ENCODE assay signal across 1 cellular context in the genomic region with DNA sequence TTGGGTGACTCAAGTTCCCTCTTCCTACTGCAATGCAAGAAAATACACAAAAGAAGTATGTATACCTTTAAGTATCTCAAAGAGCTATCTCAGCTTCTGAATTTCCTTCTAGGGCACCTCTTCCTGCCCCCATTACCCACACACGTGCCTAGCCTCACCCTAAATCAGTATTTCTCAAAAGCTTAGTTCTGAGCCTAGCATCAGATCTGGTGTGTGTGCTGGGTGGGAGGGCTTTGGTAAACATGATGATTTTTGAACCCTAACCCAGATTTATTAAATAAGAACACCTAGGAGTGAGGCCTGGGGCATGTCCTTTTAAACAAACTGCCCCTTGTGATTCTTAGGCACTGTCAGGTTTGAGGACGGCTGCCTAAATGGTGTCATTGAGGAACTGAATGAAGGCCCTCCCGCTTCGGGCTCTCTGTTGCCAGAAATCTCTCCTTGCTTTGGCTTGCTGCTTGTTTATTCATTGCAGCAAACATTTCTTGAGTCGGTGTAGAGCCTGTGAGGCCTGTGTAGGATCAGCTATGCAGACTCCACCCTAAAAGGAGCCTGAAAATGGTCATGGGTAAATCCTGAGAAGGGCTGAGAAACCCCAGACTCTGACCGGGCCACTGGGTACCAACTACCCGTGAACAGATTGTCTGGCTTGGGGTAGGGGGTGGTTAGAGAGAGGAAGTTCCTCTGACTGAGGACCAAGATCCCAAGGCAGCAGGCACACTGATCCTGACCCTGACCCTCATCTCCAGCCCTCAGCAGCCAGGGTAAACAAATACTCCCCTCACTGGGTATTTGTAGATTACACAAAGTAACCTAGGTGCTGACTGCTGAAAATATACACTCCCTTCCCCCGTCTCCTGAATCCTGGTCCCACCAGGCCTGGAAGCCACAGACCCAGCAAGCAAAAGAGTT.
A peak's percentile ranks its signal among the peaks of the same experiment; 100 is the strongest.
TF ChIP-seq lines count a peak whose summit lies in the region.

No MANE protein-coding gene starts in this region.

TF ChIP-seq in HepG2, 621 proteins besides CTCF, POLR2A, EP300 and RAD21 (continued from another document and continues in another):
- TF ChIP-seq, protein P1, sequence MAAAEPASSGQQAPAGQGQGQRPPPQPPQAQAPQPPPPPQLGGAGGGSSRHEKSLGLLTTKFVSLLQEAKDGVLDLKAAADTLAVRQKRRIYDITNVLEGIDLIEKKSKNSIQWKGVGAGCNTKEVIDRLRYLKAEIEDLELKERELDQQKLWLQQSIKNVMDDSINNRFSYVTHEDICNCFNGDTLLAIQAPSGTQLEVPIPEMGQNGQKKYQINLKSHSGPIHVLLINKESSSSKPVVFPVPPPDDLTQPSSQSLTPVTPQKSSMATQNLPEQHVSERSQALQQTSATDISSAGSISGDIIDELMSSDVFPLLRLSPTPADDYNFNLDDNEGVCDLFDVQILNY (CRISPR knock-in tag; conservative IDR thresholded peaks at IDR 0.05) = no peak
- TF ChIP-seq, protein P2, sequence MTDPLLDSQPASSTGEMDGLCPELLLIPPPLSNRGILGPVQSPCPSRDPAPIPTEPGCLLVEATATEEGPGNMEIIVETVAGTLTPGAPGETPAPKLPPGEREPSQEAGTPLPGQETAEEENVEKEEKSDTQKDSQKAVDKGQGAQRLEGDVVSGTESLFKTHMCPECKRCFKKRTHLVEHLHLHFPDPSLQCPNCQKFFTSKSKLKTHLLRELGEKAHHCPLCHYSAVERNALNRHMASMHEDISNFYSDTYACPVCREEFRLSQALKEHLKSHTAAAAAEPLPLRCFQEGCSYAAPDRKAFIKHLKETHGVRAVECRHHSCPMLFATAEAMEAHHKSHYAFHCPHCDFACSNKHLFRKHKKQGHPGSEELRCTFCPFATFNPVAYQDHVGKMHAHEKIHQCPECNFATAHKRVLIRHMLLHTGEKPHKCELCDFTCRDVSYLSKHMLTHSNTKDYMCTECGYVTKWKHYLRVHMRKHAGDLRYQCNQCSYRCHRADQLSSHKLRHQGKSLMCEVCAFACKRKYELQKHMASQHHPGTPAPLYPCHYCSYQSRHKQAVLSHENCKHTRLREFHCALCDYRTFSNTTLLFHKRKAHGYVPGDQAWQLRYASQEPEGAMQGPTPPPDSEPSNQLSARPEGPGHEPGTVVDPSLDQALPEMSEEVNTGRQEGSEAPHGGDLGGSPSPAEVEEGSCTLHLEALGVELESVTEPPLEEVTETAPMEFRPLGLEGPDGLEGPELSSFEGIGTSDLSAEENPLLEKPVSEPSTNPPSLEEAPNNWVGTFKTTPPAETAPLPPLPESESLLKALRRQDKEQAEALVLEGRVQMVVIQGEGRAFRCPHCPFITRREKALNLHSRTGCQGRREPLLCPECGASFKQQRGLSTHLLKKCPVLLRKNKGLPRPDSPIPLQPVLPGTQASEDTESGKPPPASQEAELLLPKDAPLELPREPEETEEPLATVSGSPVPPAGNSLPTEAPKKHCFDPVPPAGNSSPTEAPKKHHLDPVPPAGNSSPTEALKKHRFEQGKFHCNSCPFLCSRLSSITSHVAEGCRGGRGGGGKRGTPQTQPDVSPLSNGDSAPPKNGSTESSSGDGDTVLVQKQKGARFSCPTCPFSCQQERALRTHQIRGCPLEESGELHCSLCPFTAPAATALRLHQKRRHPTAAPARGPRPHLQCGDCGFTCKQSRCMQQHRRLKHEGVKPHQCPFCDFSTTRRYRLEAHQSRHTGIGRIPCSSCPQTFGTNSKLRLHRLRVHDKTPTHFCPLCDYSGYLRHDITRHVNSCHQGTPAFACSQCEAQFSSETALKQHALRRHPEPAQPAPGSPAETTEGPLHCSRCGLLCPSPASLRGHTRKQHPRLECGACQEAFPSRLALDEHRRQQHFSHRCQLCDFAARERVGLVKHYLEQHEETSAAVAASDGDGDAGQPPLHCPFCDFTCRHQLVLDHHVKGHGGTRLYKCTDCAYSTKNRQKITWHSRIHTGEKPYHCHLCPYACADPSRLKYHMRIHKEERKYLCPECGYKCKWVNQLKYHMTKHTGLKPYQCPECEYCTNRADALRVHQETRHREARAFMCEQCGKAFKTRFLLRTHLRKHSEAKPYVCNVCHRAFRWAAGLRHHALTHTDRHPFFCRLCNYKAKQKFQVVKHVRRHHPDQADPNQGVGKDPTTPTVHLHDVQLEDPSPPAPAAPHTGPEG (CRISPR knock-in tag; IDR thresholded peaks at IDR 0.05) = no peak
- no peak for TF ChIP-seq MZF1 (CRISPR knock-in tag; IDR thresholded peaks at IDR 0.05; ENCODE audit: borderline replicate concordance)
- TF ChIP-seq MIXL1 (CRISPR knock-in tag; IDR thresholded peaks at IDR 0.05) = 0 out of 2 replicates have a peak, but pooled peaks have one; percentile 24
- no peak for TF ChIP-seq THYN1 (CRISPR knock-in tag; IDR thresholded peaks at IDR 0.05; ENCODE audit: borderline replicate concordance, low read depth)
- no peak for TF ChIP-seq SP1 (IDR thresholded peaks at IDR 0.05)
- no peak for TF ChIP-seq SP1 (CRISPR knock-in tag; IDR thresholded peaks at IDR 0.05)
- TF ChIP-seq CBX2 (IDR thresholded peaks at IDR 0.05; ENCODE audit: low read depth, low read length) = no peak
- TF ChIP-seq CBX2 (CRISPR knock-in tag; IDR thresholded peaks at IDR 0.05; ENCODE audit: low read depth) = no peak
- peak; percentile 93 for TF ChIP-seq ZBTB39 (CRISPR knock-in tag; IDR thresholded peaks at IDR 0.05)
- TF ChIP-seq ZGPAT (CRISPR knock-in tag; IDR thresholded peaks at IDR 0.05) = peak; percentile 39; the same call in 1 of the 2 replicates
- TF ChIP-seq GATAD1 (CRISPR knock-in tag; IDR thresholded peaks at IDR 0.05) = no peak
- no peak for TF ChIP-seq ZNF484 (CRISPR knock-in tag; IDR thresholded peaks at IDR 0.05; ENCODE audit: borderline replicate concordance, low read depth)
- peak; percentile 79 for TF ChIP-seq BCL6 (CRISPR knock-in tag; IDR thresholded peaks at IDR 0.05)
- no peak for TF ChIP-seq ZFAT (CRISPR knock-in tag; conservative IDR thresholded peaks at IDR 0.05)
- no peak for TF ChIP-seq ZZZ3 (CRISPR knock-in tag; IDR thresholded peaks at IDR 0.05; ENCODE audit: borderline replicate concordance)
- no peak for TF ChIP-seq ZSCAN29 (CRISPR knock-in tag; conservative IDR thresholded peaks at IDR 0.05)
- TF ChIP-seq HNRNPUL1 (IDR thresholded peaks at IDR 0.05; ENCODE audit: low read depth, low read length) = no peak
- TF ChIP-seq ELF1 (CRISPR knock-in tag; IDR thresholded peaks at IDR 0.05) = no peak
- no peak for TF ChIP-seq ZHX2 (IDR thresholded peaks at IDR 0.05; ENCODE audit: low read depth)
- TF ChIP-seq ZHX2 (CRISPR knock-in tag; IDR thresholded peaks at IDR 0.05; ENCODE audit: borderline replicate concordance) = no peak
- TF ChIP-seq TRIM22 (IDR thresholded peaks at IDR 0.05) = no peak
- TF ChIP-seq, protein P3, sequence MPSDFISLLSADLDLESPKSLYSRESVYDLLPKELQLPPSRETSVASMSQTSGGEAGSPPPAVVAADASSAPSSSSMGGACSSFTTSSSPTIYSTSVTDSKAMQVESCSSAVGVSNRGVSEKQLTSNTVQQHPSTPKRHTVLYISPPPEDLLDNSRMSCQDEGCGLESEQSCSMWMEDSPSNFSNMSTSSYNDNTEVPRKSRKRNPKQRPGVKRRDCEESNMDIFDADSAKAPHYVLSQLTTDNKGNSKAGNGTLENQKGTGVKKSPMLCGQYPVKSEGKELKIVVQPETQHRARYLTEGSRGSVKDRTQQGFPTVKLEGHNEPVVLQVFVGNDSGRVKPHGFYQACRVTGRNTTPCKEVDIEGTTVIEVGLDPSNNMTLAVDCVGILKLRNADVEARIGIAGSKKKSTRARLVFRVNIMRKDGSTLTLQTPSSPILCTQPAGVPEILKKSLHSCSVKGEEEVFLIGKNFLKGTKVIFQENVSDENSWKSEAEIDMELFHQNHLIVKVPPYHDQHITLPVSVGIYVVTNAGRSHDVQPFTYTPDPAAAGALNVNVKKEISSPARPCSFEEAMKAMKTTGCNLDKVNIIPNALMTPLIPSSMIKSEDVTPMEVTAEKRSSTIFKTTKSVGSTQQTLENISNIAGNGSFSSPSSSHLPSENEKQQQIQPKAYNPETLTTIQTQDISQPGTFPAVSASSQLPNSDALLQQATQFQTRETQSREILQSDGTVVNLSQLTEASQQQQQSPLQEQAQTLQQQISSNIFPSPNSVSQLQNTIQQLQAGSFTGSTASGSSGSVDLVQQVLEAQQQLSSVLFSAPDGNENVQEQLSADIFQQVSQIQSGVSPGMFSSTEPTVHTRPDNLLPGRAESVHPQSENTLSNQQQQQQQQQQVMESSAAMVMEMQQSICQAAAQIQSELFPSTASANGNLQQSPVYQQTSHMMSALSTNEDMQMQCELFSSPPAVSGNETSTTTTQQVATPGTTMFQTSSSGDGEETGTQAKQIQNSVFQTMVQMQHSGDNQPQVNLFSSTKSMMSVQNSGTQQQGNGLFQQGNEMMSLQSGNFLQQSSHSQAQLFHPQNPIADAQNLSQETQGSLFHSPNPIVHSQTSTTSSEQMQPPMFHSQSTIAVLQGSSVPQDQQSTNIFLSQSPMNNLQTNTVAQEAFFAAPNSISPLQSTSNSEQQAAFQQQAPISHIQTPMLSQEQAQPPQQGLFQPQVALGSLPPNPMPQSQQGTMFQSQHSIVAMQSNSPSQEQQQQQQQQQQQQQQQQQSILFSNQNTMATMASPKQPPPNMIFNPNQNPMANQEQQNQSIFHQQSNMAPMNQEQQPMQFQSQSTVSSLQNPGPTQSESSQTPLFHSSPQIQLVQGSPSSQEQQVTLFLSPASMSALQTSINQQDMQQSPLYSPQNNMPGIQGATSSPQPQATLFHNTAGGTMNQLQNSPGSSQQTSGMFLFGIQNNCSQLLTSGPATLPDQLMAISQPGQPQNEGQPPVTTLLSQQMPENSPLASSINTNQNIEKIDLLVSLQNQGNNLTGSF (CRISPR knock-in tag; IDR thresholded peaks at IDR 0.05) = no peak
- no peak for TF ChIP-seq ZIK1 (CRISPR knock-in tag; IDR thresholded peaks at IDR 0.05; ENCODE audit: borderline replicate concordance, low read depth)
- TF ChIP-seq ZNF160 (CRISPR knock-in tag; IDR thresholded peaks at IDR 0.05) = no peak
- no peak for TF ChIP-seq MAX (IDR thresholded peaks at IDR 0.05)
